ENCODE assay signal across 26 cellular contexts in the genomic region with DNA sequence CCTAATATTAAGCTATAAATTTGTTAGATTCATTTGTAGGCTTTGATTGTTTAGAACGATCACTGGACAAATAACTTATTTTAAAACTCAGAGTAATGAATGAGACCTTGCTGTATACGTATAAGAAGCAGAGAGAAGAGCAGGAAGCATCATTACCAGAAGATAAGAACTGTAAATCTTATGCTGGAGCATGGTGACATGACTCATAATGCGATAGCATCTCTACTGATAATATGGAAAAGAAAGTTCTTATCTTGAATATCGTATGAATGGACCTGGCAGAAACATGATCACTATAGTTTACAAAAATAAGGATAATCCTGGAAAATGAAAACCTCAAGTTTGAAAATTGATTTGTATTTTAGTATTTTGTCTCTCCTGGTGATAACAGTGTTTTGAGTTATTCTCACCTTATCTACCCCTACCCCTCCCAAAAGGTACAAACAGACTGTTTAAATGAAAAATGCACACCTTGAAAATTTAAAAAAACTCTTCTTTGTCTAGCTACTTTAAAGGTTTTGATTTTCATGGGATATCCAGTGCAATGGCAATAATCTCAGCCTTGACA. TPM values are rescaled to one million over a fixed set of nuclear protein-coding genes. Genes with fewer than 3 reads are reported as not detected.
"Had no signal": no experiment of that assay in that cellular context is flagged by ENCODE, and none has a peak within 500 bp of the region (broad histone marks: within the 10 kb centered on the region; RNA-seq: fewer than 3 reads in every experiment).

No MANE protein-coding gene starts in this region.

- H3K27me3 ChIP-seq: adrenal gland, foreskin keratinocyte, sigmoid colon had no signal

- H3K9me3 Mint-ChIP-seq: activated T-helper 1 cell treated with anti-CD3 and anti-CD28 coated beads, Interleukin-12 subunit alpha, Interleukin-12 subunit beta, Interleukin-2, Interleukin-4 antibody, amounts not matched to agents 30 ng/mL and 10 ng/mL and 1 ng/mL, durations not matched to agents 14 hours and 24 hours and 36 hours; nephron progenitor cell had no signal

- H3K27ac Mint-ChIP-seq: activated CD8-positive, alpha-beta T cell treated with anti-CD3 and anti-CD28 coated beads, Interleukin-2, amount 10 ng/mL, durations not matched to agents 7 days and 5 days; activated naive CD8-positive, alpha-beta T cell; activated T-helper 1 cell treated with anti-CD3 and anti-CD28 coated beads, Interleukin-12 subunit alpha, Interleukin-12 subunit beta, Interleukin-2, Interleukin-4 antibody, amounts not matched to agents 30 ng/mL and 10 ng/mL and 1 ng/mL, durations not matched to agents 14 hours and 24 hours and 36 hours; immature natural killer cell; nephron progenitor cell; progenitor cell of endocrine pancreas; stimulated activated naive B cell treated with anti-CD40 and anti-IgM and Interleukin-4, amounts not matched to agents 10 μg/mL and 1 μg/mL and 100 μg/mL, for 72 hours; T-helper 17 cell had no signal

- DNase-seq: activated CD4-positive, alpha-beta T cell treated with anti-CD3 and anti-CD28 coated beads for 1 hour; activated CD4-positive, alpha-beta T cell treated with anti-CD3 and anti-CD28 coated beads, Interleukin-2, amount 50 U/mL, for 1 hour; activated CD8-positive, alpha-beta T cell treated with anti-CD3 and anti-CD28 coated beads, Interleukin-2, amount 10 ng/mL, durations not matched to agents 7 days and 5 days; activated gamma-delta T cell; adrenal gland; central memory CD4-positive, alpha-beta T cell; dermis blood vessel endothelial cell; effector CD8-positive, alpha-beta T cell; foreskin keratinocyte; immature natural killer cell; left ventricle myocardium inferior; midbrain; nephron progenitor cell; occipital lobe; retina; sigmoid colon; stimulated activated CD4-positive, alpha-beta T cell treated with anti-CD3 and anti-CD28 coated beads, Interleukin-2, amount 100 ng/mL, for 48 hours; stimulated activated CD8-positive, alpha-beta memory T cell treated with anti-CD3 and anti-CD28 coated beads, Interleukin-4, amount 100 ng/mL, for 48 hours; stimulated activated naive B cell treated with anti-CD40 and anti-IgM and Interleukin-4, amounts not matched to agents 10 μg/mL and 1 μg/mL and 100 μg/mL, for 72 hours; T-helper 17 cell; transverse colon; WERI-Rb-1 had no signal

- H3K27ac ChIP-seq: adrenal gland, foreskin keratinocyte, left ventricle myocardium inferior, transverse colon, WERI-Rb-1 had no signal

- H3K4me3 ChIP-seq: adrenal gland, left ventricle myocardium inferior, sigmoid colon, transverse colon had no signal

- H3K27me3 Mint-ChIP-seq: activated naive CD8-positive, alpha-beta T cell; stimulated activated naive B cell treated with anti-CD40 and anti-IgM and Interleukin-4, amounts not matched to agents 10 μg/mL and 1 μg/mL and 100 μg/mL, for 72 hours had no signal

- H3K9me3 ChIP-seq: sigmoid colon, transverse colon had no signal

- H3K4me1 Mint-ChIP-seq: immature natural killer cell had no signal

- H3K36me3 ChIP-seq: adrenal gland, left ventricle myocardium inferior, sigmoid colon, transverse colon, WERI-Rb-1 had no signal

- H3K4me3 Mint-ChIP-seq: activated CD8-positive, alpha-beta T cell treated with anti-CD3 and anti-CD28 coated beads, Interleukin-2, amount 10 ng/mL, durations not matched to agents 7 days and 5 days; activated naive CD8-positive, alpha-beta T cell; activated T-helper 1 cell treated with anti-CD3 and anti-CD28 coated beads, Interleukin-12 subunit alpha, Interleukin-12 subunit beta, Interleukin-2, Interleukin-4 antibody, amounts not matched to agents 30 ng/mL and 10 ng/mL and 1 ng/mL, durations not matched to agents 14 hours and 24 hours and 36 hours; immature natural killer cell; nephron progenitor cell; stimulated activated naive B cell treated with anti-CD40 and anti-IgM and Interleukin-4, amounts not matched to agents 10 μg/mL and 1 μg/mL and 100 μg/mL, for 72 hours; T-helper 17 cell had no signal

RNA-seq across cellular contexts. Expression of a gene that starts 5.8 kb away (rescaled TPM):
- total RNA-seq: activated CD8-positive, alpha-beta T cell treated with anti-CD3 and anti-CD28 coated beads, Interleukin-2, amount 10 ng/mL, durations not matched to agents 7 days and 5 days; astrocyte; T-helper 17 cell had no signal
